In genomic region chr5:168967882-168968620, GRCh38 we compare ENCODE assay signal across 25 cellular contexts.
"Had no signal": no experiment of that assay in that cellular context is flagged by ENCODE, and none has a peak within 500 bp of the region (broad histone marks: within the 10 kb centered on the region; RNA-seq: fewer than 3 reads in every experiment).

No MANE protein-coding gene starts in this region.

- H3K4me3 Mint-ChIP-seq: naive thymus-derived CD4-positive, alpha-beta T cell; natural killer cell treated with Interleukin-12 subunit alpha and Interleukin-12 subunit beta and Interleukin-15 and Interleukin-18, amount 100 ng/mL, for 72 hours; stimulated activated memory B cell treated with anti-CD40 and anti-IgM and Interleukin-4, amounts not matched to agents 10 μg/mL and 1 μg/mL and 100 μg/mL, for 72 hours; stimulated activated naive CD8-positive, alpha-beta T cell treated with anti-CD3 and anti-CD28 coated beads, Interleukin-15, amount 100 ng/mL, for 72 hours; type B pancreatic cell had no signal

- ATAC-seq: left colon; left lung; mucosa of descending colon; naive thymus-derived CD4-positive, alpha-beta T cell; natural killer cell treated with Interleukin-12 subunit alpha and Interleukin-12 subunit beta and Interleukin-15 and Interleukin-18, amount 100 ng/mL, for 72 hours; pancreas; right lobe of liver; stimulated activated memory B cell treated with anti-CD40 and anti-IgM and Interleukin-4, amounts not matched to agents 10 μg/mL and 1 μg/mL and 100 μg/mL, for 72 hours; stimulated activated naive CD8-positive, alpha-beta T cell treated with anti-CD3 and anti-CD28 coated beads, Interleukin-15, amount 100 ng/mL, for 72 hours had no signal

- H3K4me1 ChIP-seq: left lung, pancreas, prostate gland, right lobe of liver, tibial nerve, uterus had no signal

- H3K27me3 ChIP-seq: left lung, right lobe of liver, tibial nerve, uterus had no signal

- H3K4me1 Mint-ChIP-seq: naive thymus-derived CD4-positive, alpha-beta T cell; stimulated activated memory B cell treated with anti-CD40 and anti-IgM and Interleukin-4, amounts not matched to agents 10 μg/mL and 1 μg/mL and 100 μg/mL, for 72 hours; stimulated activated naive CD8-positive, alpha-beta T cell treated with anti-CD3 and anti-CD28 coated beads, Interleukin-15, amount 100 ng/mL, for 72 hours had no signal

- H3K9me3 ChIP-seq: left lung, mucosa of descending colon, pancreas, prostate gland, right lobe of liver, tibial nerve, uterus had no signal

- H3K9me3 Mint-ChIP-seq: natural killer cell treated with Interleukin-12 subunit alpha and Interleukin-12 subunit beta and Interleukin-15 and Interleukin-18, amount 100 ng/mL, for 72 hours had no signal

- H3K36me3 Mint-ChIP-seq: naive thymus-derived CD4-positive, alpha-beta T cell; natural killer cell treated with Interleukin-12 subunit alpha and Interleukin-12 subunit beta and Interleukin-15 and Interleukin-18, amount 100 ng/mL, for 72 hours; stimulated activated memory B cell treated with anti-CD40 and anti-IgM and Interleukin-4, amounts not matched to agents 10 μg/mL and 1 μg/mL and 100 μg/mL, for 72 hours; type B pancreatic cell had no signal

- DNase-seq: left colon; left lung; mesendoderm; midbrain; mucosa of descending colon; naive thymus-derived CD4-positive, alpha-beta T cell; pancreas; posterior cingulate gyrus; retina; right lobe of liver; stimulated activated CD4-positive, alpha-beta T cell treated with anti-CD3 and anti-CD28 coated beads, Interleukin-1b, Interleukin-23, amount 100 ng/mL, for 48 hours; stimulated activated CD4-positive, alpha-beta T cell treated with anti-CD3 and anti-CD28 coated beads, Interleukin-2, amount 100 ng/mL, for 48 hours; stimulated activated CD4-positive, alpha-beta T cell treated with anti-CD3 and anti-CD28 coated beads, Interleukin-4, amount 100 ng/mL, for 4 hours; stimulated activated CD8-positive, alpha-beta memory T cell treated with anti-CD3 and anti-CD28 coated beads, Interleukin-4, amount 100 ng/mL, for 48 hours; stimulated activated naive CD4-positive, alpha-beta T cell treated with Interleukin-2 at 50 U/mL for 16 hours; stimulated activated naive CD8-positive, alpha-beta T cell treated with anti-CD3 and anti-CD28 coated beads, Interleukin-15, amount 100 ng/mL, for 72 hours; substantia nigra; uterus had no signal

- H3K27ac ChIP-seq: left lung, pancreas, prostate gland, right lobe of liver, tibial nerve, uterus had no signal

- H3K27ac Mint-ChIP-seq: naive thymus-derived CD4-positive, alpha-beta T cell; natural killer cell treated with Interleukin-12 subunit alpha and Interleukin-12 subunit beta and Interleukin-15 and Interleukin-18, amount 100 ng/mL, for 72 hours; stimulated activated memory B cell treated with anti-CD40 and anti-IgM and Interleukin-4, amounts not matched to agents 10 μg/mL and 1 μg/mL and 100 μg/mL, for 72 hours; stimulated activated naive CD8-positive, alpha-beta T cell treated with anti-CD3 and anti-CD28 coated beads, Interleukin-15, amount 100 ng/mL, for 72 hours; type B pancreatic cell had no signal

- H3K36me3 ChIP-seq: left lung, pancreas, prostate gland, right lobe of liver, tibial nerve, uterus had no signal

- H3K4me3 ChIP-seq: left lung, lung, mucosa of descending colon, pancreas, prostate gland, right lobe of liver, smooth muscle cell, tibial nerve, uterus had no signal
